ENCODE assay signal across 3 cellular contexts in the genomic region with DNA sequence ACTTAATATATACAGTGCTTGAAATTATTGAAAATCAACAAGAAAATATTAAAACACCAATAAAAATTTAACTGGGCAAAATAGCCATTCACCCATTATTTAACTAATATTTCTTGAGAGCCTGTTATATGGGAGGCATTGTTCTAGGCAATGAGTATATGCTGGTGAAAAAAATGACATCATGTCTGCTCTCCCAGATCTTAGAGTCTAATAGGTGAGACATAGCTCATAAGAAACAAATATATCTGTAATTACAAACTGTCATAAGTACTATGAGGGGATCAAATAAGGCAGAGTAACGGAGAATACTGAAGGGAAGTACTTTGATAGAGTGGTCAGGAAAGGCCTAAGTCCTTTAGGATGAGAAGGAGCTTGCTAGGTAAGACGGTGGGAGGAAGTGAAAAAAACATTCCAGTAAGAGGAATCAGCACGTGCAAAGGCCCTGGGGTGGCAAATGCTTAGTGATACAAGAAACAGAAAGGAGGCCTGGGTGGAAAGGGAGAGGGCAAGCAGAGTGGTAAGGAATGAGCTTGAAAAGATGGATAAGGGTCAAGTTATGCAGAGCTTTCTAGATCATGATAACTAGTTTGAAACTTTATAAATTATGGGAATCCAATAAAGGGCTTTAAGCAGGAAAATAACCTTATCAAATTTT.
TF ChIP-seq lines count a peak whose summit lies in the region.

No MANE protein-coding gene starts in this region.

TF ChIP-seq in HEK293, 187 proteins besides CTCF, POLR2A, EP300 and RAD21 (continues in another document):
- no peak for TF ChIP-seq ZBTB11 (tag by site-specific recombination; conservative IDR thresholded peaks at IDR 0.05; ENCODE audit: low read depth)
- TF ChIP-seq OVOL3 (tag by site-specific recombination; IDR thresholded peaks at IDR 0.05): no peak
- TF ChIP-seq ZFP41 (tag by site-specific recombination; IDR thresholded peaks at IDR 0.05; ENCODE audit: borderline replicate concordance): no peak
- no peak for TF ChIP-seq ZNF266 (tag by site-specific recombination; IDR thresholded peaks at IDR 0.05; ENCODE audit: low read depth)
- TF ChIP-seq ATF2 (tag by site-specific recombination; IDR thresholded peaks at IDR 0.05; ENCODE audit: low read depth): peak; percentile 62
- TF ChIP-seq ZNF596 (tag by site-specific recombination; IDR thresholded peaks at IDR 0.05): no peak
- no peak for TF ChIP-seq KLF17 (tag by site-specific recombination; IDR thresholded peaks at IDR 0.05)
- TF ChIP-seq SP7 (tag by site-specific recombination; IDR thresholded peaks at IDR 0.05): no peak
- peak; percentile 99 for TF ChIP-seq ZNF623 (tag by site-specific recombination; IDR thresholded peaks at IDR 0.05)
- no peak for TF ChIP-seq ZNF549 (tag by site-specific recombination; IDR thresholded peaks at IDR 0.05)
- no peak for TF ChIP-seq SALL2 (tag by site-specific recombination; IDR thresholded peaks at IDR 0.05; ENCODE audit: borderline replicate concordance)
- no peak for TF ChIP-seq ZBTB20 (tag by site-specific recombination; IDR thresholded peaks at IDR 0.05)
- no peak for TF ChIP-seq ZNF555 (tag by site-specific recombination; conservative IDR thresholded peaks at IDR 0.05)

TF ChIP-seq in WTC11, 78 proteins besides CTCF, POLR2A, EP300 and RAD21:
- TF ChIP-seq JAZF1 (CRISPR knock-in tag; IDR thresholded peaks at IDR 0.05) (no peak), GTF2I (CRISPR knock-in tag; conservative IDR thresholded peaks at IDR 0.05) (peak; percentile 72; the same call in 1 of the 2 replicates), ELF4 (CRISPR knock-in tag; IDR thresholded peaks at IDR 0.05; ENCODE audit: low read depth) (no peak), SMAD3 (CRISPR knock-in tag; IDR thresholded peaks at IDR 0.05; ENCODE audit: borderline replicate concordance) (no peak)

TF ChIP-seq in H1, 55 proteins besides CTCF, POLR2A, EP300 and RAD21:
- TF ChIP-seq KDM1A (IDR thresholded peaks at IDR 0.05; ENCODE audit: borderline replicate concordance, low read length) (peak; percentile 92), SP4 (IDR thresholded peaks at IDR 0.05; ENCODE audit: low read length) (no peak)
TF ChIP-seq in H1: peak in this region for 1.
